ENCODE assay signal across 28 cellular contexts in the genomic region with DNA sequence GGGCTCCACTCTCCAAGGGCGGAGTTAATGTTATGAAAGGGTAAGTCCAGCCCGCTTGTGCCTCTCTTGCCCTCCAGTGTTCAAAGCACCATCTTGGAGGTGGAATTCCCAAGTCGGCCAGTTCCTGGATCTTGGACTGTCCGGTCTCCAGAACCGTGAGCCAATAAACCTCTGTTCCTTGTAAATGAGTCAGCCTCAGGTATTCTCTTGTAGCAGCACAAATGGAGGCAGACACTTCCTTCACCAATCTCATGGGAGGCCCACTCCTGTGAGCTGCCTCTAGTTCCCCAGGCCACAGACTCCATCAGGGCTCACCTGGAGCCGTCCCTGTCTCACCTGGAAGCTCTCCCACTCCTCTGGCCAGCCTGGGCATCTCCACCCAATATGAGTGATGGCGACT. TPM values are rescaled to one million over a fixed set of nuclear protein-coding genes. Genes with fewer than 3 reads are reported as not detected.
DNase-seq lines count a peak whose midpoint lies in the region; ATAC-seq, FAIRE-seq and TF ChIP-seq lines count a peak whose summit lies in the region.
"Had no signal": no experiment of that assay in that cellular context is flagged by ENCODE, and none has a peak within 500 bp of the region (broad histone marks: within the 10 kb centered on the region; RNA-seq: fewer than 3 reads in every experiment).

No MANE protein-coding gene starts in this region.

- peaks cover 0 to 8% of the 10 kb centered on the region in 2 donors for H3K4me1 ChIP-seq in kidney (ENCODE audit: control insufficient read depth in 1 of 2, insufficient read depth in 1 of 2, low read depth in 1 of 2, low read length in 2 of 2)
- H3K4me1 ChIP-seq in suprapubic skin, result no peaks in the 10 kb centered on the region
- H3K4me1 ChIP-seq: SJSA1 had no signal

- no peaks in the 10 kb centered on the region for H3K36me3 Mint-ChIP-seq in activated CD8-positive, alpha-beta memory T cell treated with anti-CD3 and anti-CD28 coated beads, Interleukin-2, amount 10 ng/mL, durations not matched to agents 7 days and 5 days
- no peaks in the 10 kb centered on the region for H3K36me3 Mint-ChIP-seq in progenitor cell of endocrine pancreas (ENCODE audit: insufficient read depth)
- H3K36me3 Mint-ChIP-seq in HFFc6 (ENCODE audit: low read depth), result no peaks in the 10 kb centered on the region; the same call in 1 of the 2 replicates

- TF ChIP-seq POLR2A in suprapubic skin (IDR thresholded peaks at IDR 0.05), result no peak

- H3K36me3 ChIP-seq in kidney (ENCODE audit: control insufficient read depth in 1 of 2, insufficient read depth in 2 of 2, low read length in 2 of 2), result no peaks in the 10 kb centered on the region
- no peaks in the 10 kb centered on the region for H3K36me3 ChIP-seq in suprapubic skin
- H3K36me3 ChIP-seq: BE2C, MG63, SJSA1 had no signal

- no peaks in the 10 kb centered on the region for H3K27me3 Mint-ChIP-seq in activated CD8-positive, alpha-beta memory T cell treated with anti-CD3 and anti-CD28 coated beads, Interleukin-2, amount 10 ng/mL, durations not matched to agents 7 days and 5 days
- H3K27me3 Mint-ChIP-seq in progenitor cell of endocrine pancreas (no peaks in the 10 kb centered on the region), HFFc6 (ENCODE audit: insufficient read depth) (peaks cover 2% of the 10 kb centered on the region; the same call in 1 of the 2 replicates)

- no peak overlapping the region for H3K4me3 Mint-ChIP-seq in activated CD8-positive, alpha-beta memory T cell treated with anti-CD3 and anti-CD28 coated beads, Interleukin-2, amount 10 ng/mL, durations not matched to agents 7 days and 5 days
- H3K4me3 Mint-ChIP-seq in progenitor cell of endocrine pancreas (ENCODE audit: low read depth) (no peak overlapping the region), HFFc6 (no peak overlapping the region)
- H3K4me3 Mint-ChIP-seq: CD14-positive monocyte had no signal

- TF ChIP-seq CTCF in kidney (IDR thresholded peaks at IDR 0.05; ENCODE audit: borderline replicate concordance, extremely low read depth, insufficient read depth) (no peak), progenitor cell of endocrine pancreas (IDR thresholded peaks at IDR 0.05; ENCODE audit: unreplicated experiment) (no peak), suprapubic skin (IDR thresholded peaks at IDR 0.05) (no peak), HFFc6 (IDR thresholded peaks at IDR 0.05) (no peak)

- WGBS in suprapubic skin, result 88% methylated on average over 7 of the region's 7 CpGs

- FAIRE-seq in kidney (lab: Jason Lieb, UNC), result no peak
- FAIRE-seq in HTR-8/SVneo (lab: Jason Lieb, UNC), result no peak

- no peak for ATAC-seq in activated CD8-positive, alpha-beta memory T cell treated with anti-CD3 and anti-CD28 coated beads, Interleukin-2, amount 10 ng/mL, durations not matched to agents 7 days and 5 days

- H3K4me3 ChIP-seq in kidney (ENCODE audit: low read length in 2 of 2), result no peak overlapping the region
- H3K4me3 ChIP-seq in suprapubic skin, result no peak overlapping the region
- H3K4me3 ChIP-seq: GM23248, MG63, SJSA1 had no signal

- no peaks in the 10 kb centered on the region for H3K9me3 Mint-ChIP-seq in activated CD8-positive, alpha-beta memory T cell treated with anti-CD3 and anti-CD28 coated beads, Interleukin-2, amount 10 ng/mL, durations not matched to agents 7 days and 5 days (ENCODE audit: low read depth)
- no peaks in the 10 kb centered on the region for H3K9me3 Mint-ChIP-seq in progenitor cell of endocrine pancreas (ENCODE audit: low read depth)
- H3K9me3 Mint-ChIP-seq in HFFc6, result no peaks in the 10 kb centered on the region
- H3K9me3 Mint-ChIP-seq: CD14-positive monocyte had no signal

- CTCF ChIA-PET in activated CD8-positive, alpha-beta memory T cell treated with anti-CD3 and anti-CD28 coated beads, Interleukin-2, amount 10 ng/mL, durations not matched to agents 7 days and 5 days (lab: Charles Lee), result interaction anchor here (1.4 to 2.2 kb wide), 3 partner anchors 13 to 50 kb away, joined by 3 to 9 read pairs (median 5); partner anchors contain the start of gene IBA57

- no peak overlapping the region for H3K9ac ChIP-seq in kidney (ENCODE audit: low read length in 2 of 2)
- H3K9ac ChIP-seq: GM23248 had no signal

- peaks cover 10% of the 10 kb centered on the region for H3K4me1 Mint-ChIP-seq in activated CD8-positive, alpha-beta memory T cell treated with anti-CD3 and anti-CD28 coated beads, Interleukin-2, amount 10 ng/mL, durations not matched to agents 7 days and 5 days
- H3K4me1 Mint-ChIP-seq in progenitor cell of endocrine pancreas (ENCODE audit: low read depth) (no peaks in the 10 kb centered on the region), HFFc6 (ENCODE audit: low read depth) (no peaks in the 10 kb centered on the region)

- intact Hi-C loops in kidney (cut with DNase I), result no loop called here

- H3K9me3 ChIP-seq in kidney (ENCODE audit: control insufficient read depth in 1 of 2, low read length in 2 of 2), result no peaks in the 10 kb centered on the region
- no peaks in the 10 kb centered on the region for H3K9me3 ChIP-seq in suprapubic skin
- H3K9me3 ChIP-seq: BE2C, MG63, SJSA1 had no signal

- TF ChIP-seq EP300 in suprapubic skin (IDR thresholded peaks at IDR 0.05), result no peak

- H3K27ac ChIP-seq in kidney (ENCODE audit: low read depth in 2 of 2, low read length in 2 of 2) (no peak overlapping the region), suprapubic skin (no peak overlapping the region)
- H3K27ac ChIP-seq: GM23248, SJSA1 had no signal

- H3K27me3 ChIP-seq in suprapubic skin, result no peaks in the 10 kb centered on the region
- H3K27me3 ChIP-seq: BE2C, MG63, SJSA1 had no signal

- no peak overlapping the region for H3K27ac Mint-ChIP-seq in activated CD8-positive, alpha-beta memory T cell treated with anti-CD3 and anti-CD28 coated beads, Interleukin-2, amount 10 ng/mL, durations not matched to agents 7 days and 5 days
- H3K27ac Mint-ChIP-seq in progenitor cell of endocrine pancreas (peak overlapping the region; percentile 29), HFFc6 (no peak overlapping the region)

- DNase-seq in activated CD8-positive, alpha-beta memory T cell treated with anti-CD3 and anti-CD28 coated beads for 24 hours, result peak; percentile 30
- DNase-seq in activated CD8-positive, alpha-beta memory T cell treated with anti-CD3 and anti-CD28 coated beads, Interleukin-2, amount 10 ng/mL, durations not matched to agents 7 days and 5 days, result no peak
- peak; percentile 39 for DNase-seq in kidney
- no peak for DNase-seq in progenitor cell of endocrine pancreas (ENCODE audit: low spot score, unreplicated experiment)
- peak; percentile 30 to 56 for DNase-seq in suprapubic skin (ENCODE audit: low spot score in 2 of 2)
- no peak for DNase-seq in HTR-8/SVneo (ENCODE audit: insufficient read length, low spot score)
- DNase-seq in SW480 (ENCODE audit: low spot score), result no peak
- DNase-seq in HFFc6, result no peak
- DNase-seq: 8988T, ACHN, BE2C, Calu3, DMS153, DND-41, GM23248, H7, KG1, MG63, NCI-H1105 treated with DMSO at 0.1 percent for 48 hours, NCI-H146, NCI-H1930, NCI-H2107, NCI-H446, NCI-H526 treated with DMSO at 0.1 percent for 48 hours, Right ventricle myocardium superior, RPMI8226 had no signal

RNA-seq across cellular contexts. Expression of gene IBA57, which starts 15.5 kb away (rescaled TPM):
- total RNA-seq in activated CD8-positive, alpha-beta memory T cell treated with anti-CD3 and anti-CD28 coated beads, Interleukin-2, amount 10 ng/mL, durations not matched to agents 7 days and 5 days, result 1 to 10 TPM; 6.8 to 8.5 TPM
- total RNA-seq in kidney (13.0 TPM), progenitor cell of endocrine pancreas (9.7 and 11.2 TPM in 2 replicates), suprapubic skin (10 to 100 TPM in 2 of 4 donors, 1 to 10 TPM in 2; 9.2 to 22.4 (median 12.4) TPM)
- 4.7 TPM for polyA plus RNA-seq in kidney (ENCODE audit: insufficient read depth, low read depth, low replicate concordance)
- total RNA-seq in HFFc6 (2021; fragmentation: NEBNext Ultra II Directional; extraction: Animal tissue kit (Norgen Biotek cat#: 25700)), result 1 to 10 TPM; 4.2 to 5.8 (median 4.7) TPM

RNA-seq across cellular contexts. Expression of gene OBSCN, which starts 26.7 kb away (rescaled TPM):
- total RNA-seq in activated CD8-positive, alpha-beta memory T cell treated with anti-CD3 and anti-CD28 coated beads, Interleukin-2, amount 10 ng/mL, durations not matched to agents 7 days and 5 days, result 10 to 100 TPM in 1 of 2 experiments, 1 to 10 TPM in 1; 5.7 to 10.4 TPM
- 30.0 TPM for total RNA-seq in kidney
- 14.5 TPM for polyA plus RNA-seq in kidney (ENCODE audit: insufficient read depth, low read depth, low replicate concordance)
- total RNA-seq in progenitor cell of endocrine pancreas, result 57.3 and 57.5 TPM in 2 replicates
- 10 to 100 TPM; 15.0 to 46.6 (median 34.4) TPM for total RNA-seq in suprapubic skin
- 1 to 10 TPM in 2 of 6 experiments, under 1 TPM in 4; 0.27 to 1.8 (median 0.53) TPM for total RNA-seq in HFFc6 (2021; fragmentation: NEBNext Ultra II Directional; extraction: Animal tissue kit (Norgen Biotek cat#: 25700))

RNA-seq across cellular contexts. Expression of gene GJC2, which starts 31.4 kb away (rescaled TPM):
- 1 to 10 TPM; 1.1 to 1.8 TPM for total RNA-seq in activated CD8-positive, alpha-beta memory T cell treated with anti-CD3 and anti-CD28 coated beads, Interleukin-2, amount 10 ng/mL, durations not matched to agents 7 days and 5 days
- total RNA-seq in kidney (6.0 TPM), progenitor cell of endocrine pancreas (1.7 and 2.1 TPM in 2 replicates), suprapubic skin (1 to 10 TPM; 2.5 to 3.6 (median 3.0) TPM)
- 0.73 TPM for polyA plus RNA-seq in kidney (ENCODE audit: insufficient read depth, low read depth, low replicate concordance)
- total RNA-seq in HFFc6 (2021; fragmentation: NEBNext Ultra II Directional; extraction: Animal tissue kit (Norgen Biotek cat#: 25700)), result 1 to 10 TPM; 1.1 to 2.3 (median 1.2) TPM
- polyA plus RNA-seq: CD14-positive monocyte had no signal

RNA-seq across cellular contexts. Expression of gene GUK1, which starts 41.0 kb away (rescaled TPM):
- total RNA-seq in activated CD8-positive, alpha-beta memory T cell treated with anti-CD3 and anti-CD28 coated beads, Interleukin-2, amount 10 ng/mL, durations not matched to agents 7 days and 5 days, result 100 to 1,000 TPM; 262 to 325 TPM
- total RNA-seq in kidney, result 221 TPM
- polyA plus RNA-seq in kidney (ENCODE audit: insufficient read depth, low read depth, low replicate concordance), result 410 TPM
- 96.3 and 101 TPM in 2 replicates for total RNA-seq in progenitor cell of endocrine pancreas
- total RNA-seq in suprapubic skin, result 100 to 1,000 TPM; 384 to 510 (median 421) TPM
- total RNA-seq in HFFc6 (2021; fragmentation: NEBNext Ultra II Directional; extraction: Animal tissue kit (Norgen Biotek cat#: 25700)), result 100 to 1,000 TPM; 215 to 313 (median 247) TPM

Comparison
In these comparisons a context has a peak if more than half of its experiments do, and no peak if none do; other contexts are left out.
1. DNase-seq: peak in activated CD8-positive, alpha-beta memory T cell treated with anti-CD3 and anti-CD28 coated beads for 24 hours (single experiment), kidney (single experiment) and suprapubic skin (2 of 2); none in activated CD8-positive, alpha-beta memory T cell treated with anti-CD3 and anti-CD28 coated beads, Interleukin-2, amount 10 ng/mL, durations not matched to agents 7 days and 5 days (single experiment), progenitor cell of endocrine pancreas (single experiment), HTR-8/SVneo (single experiment), SW480 (single experiment) and HFFc6 (single experiment).